In the genomic region with DNA sequence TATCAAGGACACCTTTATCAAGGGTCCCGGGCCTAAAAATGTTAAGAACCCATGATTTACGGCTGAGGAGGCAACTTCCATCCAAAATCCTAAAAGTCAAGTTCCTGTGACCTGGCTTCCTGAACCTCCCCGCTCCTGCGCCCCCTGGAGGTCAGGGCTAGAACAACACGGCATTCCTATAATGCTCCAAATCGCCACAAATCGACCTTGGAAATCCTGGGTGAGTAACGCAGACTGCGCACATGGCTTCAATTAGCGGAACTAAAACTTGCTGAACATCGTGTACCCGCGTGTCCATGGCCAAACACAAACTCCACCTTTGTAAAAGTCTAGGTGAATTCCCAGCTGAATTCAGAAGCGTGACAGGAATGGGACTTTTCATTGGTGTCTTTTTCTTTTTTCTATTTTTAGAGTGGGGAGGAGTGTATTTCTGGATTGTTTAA, we compare ENCODE assay signal across 1 cellular context.
TF ChIP-seq lines count a peak whose summit lies in the region.

No MANE protein-coding gene starts in this region.

TF ChIP-seq in K562, 482 proteins besides CTCF, POLR2A, EP300 and RAD21 (continued from another document and continues in another):
- TF ChIP-seq ID3 (CRISPR knock-in tag; IDR thresholded peaks at IDR 0.05) = no peak
- TF ChIP-seq ID3 (tag; IDR thresholded peaks at IDR 0.05) = no peak
- TF ChIP-seq JUND (IDR thresholded peaks at IDR 0.05; ENCODE audit: borderline replicate concordance, low read depth, low read length) = peak; percentile 43; the same call in 1 of the 2 replicates
- TF ChIP-seq JUND (tag; IDR thresholded peaks at IDR 0.05; ENCODE audit: borderline replicate concordance, low read depth, low read length) = peak; percentile 55; the same call in 1 of the 3 replicates
- no peak for TF ChIP-seq MCM7 (IDR thresholded peaks at IDR 0.05)
- no peak for TF ChIP-seq ZFPM2 (CRISPR knock-in tag; IDR thresholded peaks at IDR 0.05)
- TF ChIP-seq PKNOX1 (IDR thresholded peaks at IDR 0.05) = peak; percentile 47; the same call in 1 of the 2 replicates
- TF ChIP-seq NRF1 (conservative IDR thresholded peaks at IDR 0.05 in 1 of 2, IDR thresholded peaks at IDR 0.05 in 1 of 2) = peak; percentile 43 to 57; a peak in 3 of 4 replicates
- TF ChIP-seq SRSF9 (IDR thresholded peaks at IDR 0.05; ENCODE audit: borderline replicate concordance, low read depth, low read length) = no peak
- no peak for TF ChIP-seq ZNF778 (CRISPR knock-in tag; IDR thresholded peaks at IDR 0.05)
- TF ChIP-seq TARDBP (IDR thresholded peaks at IDR 0.05) = no peak
- TF ChIP-seq PTRF (tag; IDR thresholded peaks at IDR 0.05) = no peak
- TF ChIP-seq ZNF507 (tag; conservative IDR thresholded peaks at IDR 0.05) = no peak
- TF ChIP-seq, protein P1, sequence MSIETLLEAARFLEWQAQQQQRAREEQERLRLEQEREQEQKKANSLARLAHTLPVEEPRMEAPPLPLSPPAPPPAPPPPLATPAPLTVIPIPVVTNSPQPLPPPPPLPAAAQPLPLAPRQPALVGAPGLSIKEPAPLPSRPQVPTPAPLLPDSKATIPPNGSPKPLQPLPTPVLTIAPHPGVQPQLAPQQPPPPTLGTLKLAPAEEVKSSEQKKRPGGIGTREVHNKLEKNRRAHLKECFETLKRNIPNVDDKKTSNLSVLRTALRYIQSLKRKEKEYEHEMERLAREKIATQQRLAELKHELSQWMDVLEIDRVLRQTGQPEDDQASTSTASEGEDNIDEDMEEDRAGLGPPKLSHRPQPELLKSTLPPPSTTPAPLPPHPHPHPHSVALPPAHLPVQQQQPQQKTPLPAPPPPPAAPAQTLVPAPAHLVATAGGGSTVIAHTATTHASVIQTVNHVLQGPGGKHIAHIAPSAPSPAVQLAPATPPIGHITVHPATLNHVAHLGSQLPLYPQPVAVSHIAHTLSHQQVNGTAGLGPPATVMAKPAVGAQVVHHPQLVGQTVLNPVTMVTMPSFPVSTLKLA (conservative IDR thresholded peaks at IDR 0.05) = peak; percentile 53 to 66
- no peak for TF ChIP-seq NCOA2 (IDR thresholded peaks at IDR 0.05; ENCODE audit: partially characterized antibody in 2 of 2)
- TF ChIP-seq EP400 (IDR thresholded peaks at IDR 0.05) = peak; percentile 72
- TF ChIP-seq ARNT (IDR thresholded peaks at IDR 0.05) = 0 out of 4 replicates have a peak, but pooled peaks of 1 of the 2 experiments have one; percentile 46
- TF ChIP-seq, protein P2, sequence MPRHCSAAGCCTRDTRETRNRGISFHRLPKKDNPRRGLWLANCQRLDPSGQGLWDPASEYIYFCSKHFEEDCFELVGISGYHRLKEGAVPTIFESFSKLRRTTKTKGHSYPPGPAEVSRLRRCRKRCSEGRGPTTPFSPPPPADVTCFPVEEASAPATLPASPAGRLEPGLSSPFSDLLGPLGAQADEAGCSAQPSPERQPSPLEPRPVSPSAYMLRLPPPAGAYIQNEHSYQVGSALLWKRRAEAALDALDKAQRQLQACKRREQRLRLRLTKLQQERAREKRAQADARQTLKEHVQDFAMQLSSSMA (CRISPR knock-in tag; IDR thresholded peaks at IDR 0.05) = no peak
- peak; percentile 42; the same call in 1 of the 2 replicates for TF ChIP-seq MTA3 (IDR thresholded peaks at IDR 0.05; ENCODE audit: borderline replicate concordance)
- TF ChIP-seq, protein P3, sequence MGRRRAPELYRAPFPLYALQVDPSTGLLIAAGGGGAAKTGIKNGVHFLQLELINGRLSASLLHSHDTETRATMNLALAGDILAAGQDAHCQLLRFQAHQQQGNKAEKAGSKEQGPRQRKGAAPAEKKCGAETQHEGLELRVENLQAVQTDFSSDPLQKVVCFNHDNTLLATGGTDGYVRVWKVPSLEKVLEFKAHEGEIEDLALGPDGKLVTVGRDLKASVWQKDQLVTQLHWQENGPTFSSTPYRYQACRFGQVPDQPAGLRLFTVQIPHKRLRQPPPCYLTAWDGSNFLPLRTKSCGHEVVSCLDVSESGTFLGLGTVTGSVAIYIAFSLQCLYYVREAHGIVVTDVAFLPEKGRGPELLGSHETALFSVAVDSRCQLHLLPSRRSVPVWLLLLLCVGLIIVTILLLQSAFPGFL (CRISPR knock-in tag; IDR thresholded peaks at IDR 0.05) = no peak
- TF ChIP-seq ZNF384 (IDR thresholded peaks at IDR 0.05; ENCODE audit: low read depth, low read length) = peak; percentile 32; the same call in 1 of the 2 replicates
- TF ChIP-seq DACH1 (IDR thresholded peaks at IDR 0.05; ENCODE audit: partially characterized antibody) = no peak
- TF ChIP-seq MTA2 (IDR thresholded peaks at IDR 0.05; ENCODE audit: low read depth) = 0 out of 2 replicates have a peak, but pooled peaks have one; percentile 15
- TF ChIP-seq MEF2D (tag; conservative IDR thresholded peaks at IDR 0.05; ENCODE audit: low read depth) = peak; percentile 60; the same call in 1 of the 2 replicates
- 0 out of 2 replicates have a peak, but pooled peaks have one; percentile 14 for TF ChIP-seq MAFG (tag; conservative IDR thresholded peaks at IDR 0.05)
- TF ChIP-seq L3MBTL2 (IDR thresholded peaks at IDR 0.05) = peak; percentile 91
- TF ChIP-seq, protein P4, sequence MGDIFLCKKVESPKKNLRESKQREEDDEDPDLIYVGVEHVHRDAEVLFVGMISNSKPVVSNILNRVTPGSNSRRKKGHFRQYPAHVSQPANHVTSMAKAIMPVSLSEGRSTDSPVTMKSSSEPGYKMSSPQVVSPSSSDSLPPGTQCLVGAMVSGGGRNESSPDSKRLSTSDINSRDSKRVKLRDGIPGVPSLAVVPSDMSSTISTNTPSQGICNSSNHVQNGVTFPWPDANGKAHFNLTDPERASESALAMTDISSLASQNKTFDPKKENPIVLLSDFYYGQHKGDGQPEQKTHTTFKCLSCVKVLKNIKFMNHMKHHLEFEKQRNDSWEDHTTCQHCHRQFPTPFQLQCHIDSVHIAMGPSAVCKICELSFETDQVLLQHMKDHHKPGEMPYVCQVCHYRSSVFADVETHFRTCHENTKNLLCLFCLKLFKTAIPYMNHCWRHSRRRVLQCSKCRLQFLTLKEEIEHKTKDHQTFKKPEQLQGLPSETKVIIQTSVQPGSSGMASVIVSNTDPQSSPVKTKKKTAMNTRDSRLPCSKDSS (IDR thresholded peaks at IDR 0.05; ENCODE audit: low read depth, partially characterized antibody) = no peak
- TF ChIP-seq, protein P5, sequence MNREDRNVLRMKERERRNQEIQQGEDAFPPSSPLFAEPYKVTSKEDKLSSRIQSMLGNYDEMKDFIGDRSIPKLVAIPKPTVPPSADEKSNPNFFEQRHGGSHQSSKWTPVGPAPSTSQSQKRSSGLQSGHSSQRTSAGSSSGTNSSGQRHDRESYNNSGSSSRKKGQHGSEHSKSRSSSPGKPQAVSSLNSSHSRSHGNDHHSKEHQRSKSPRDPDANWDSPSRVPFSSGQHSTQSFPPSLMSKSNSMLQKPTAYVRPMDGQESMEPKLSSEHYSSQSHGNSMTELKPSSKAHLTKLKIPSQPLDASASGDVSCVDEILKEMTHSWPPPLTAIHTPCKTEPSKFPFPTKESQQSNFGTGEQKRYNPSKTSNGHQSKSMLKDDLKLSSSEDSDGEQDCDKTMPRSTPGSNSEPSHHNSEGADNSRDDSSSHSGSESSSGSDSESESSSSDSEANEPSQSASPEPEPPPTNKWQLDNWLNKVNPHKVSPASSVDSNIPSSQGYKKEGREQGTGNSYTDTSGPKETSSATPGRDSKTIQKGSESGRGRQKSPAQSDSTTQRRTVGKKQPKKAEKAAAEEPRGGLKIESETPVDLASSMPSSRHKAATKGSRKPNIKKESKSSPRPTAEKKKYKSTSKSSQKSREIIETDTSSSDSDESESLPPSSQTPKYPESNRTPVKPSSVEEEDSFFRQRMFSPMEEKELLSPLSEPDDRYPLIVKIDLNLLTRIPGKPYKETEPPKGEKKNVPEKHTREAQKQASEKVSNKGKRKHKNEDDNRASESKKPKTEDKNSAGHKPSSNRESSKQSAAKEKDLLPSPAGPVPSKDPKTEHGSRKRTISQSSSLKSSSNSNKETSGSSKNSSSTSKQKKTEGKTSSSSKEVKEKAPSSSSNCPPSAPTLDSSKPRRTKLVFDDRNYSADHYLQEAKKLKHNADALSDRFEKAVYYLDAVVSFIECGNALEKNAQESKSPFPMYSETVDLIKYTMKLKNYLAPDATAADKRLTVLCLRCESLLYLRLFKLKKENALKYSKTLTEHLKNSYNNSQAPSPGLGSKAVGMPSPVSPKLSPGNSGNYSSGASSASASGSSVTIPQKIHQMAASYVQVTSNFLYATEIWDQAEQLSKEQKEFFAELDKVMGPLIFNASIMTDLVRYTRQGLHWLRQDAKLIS (CRISPR knock-in tag; IDR thresholded peaks at IDR 0.05) = no peak
- no peak for TF ChIP-seq THRB (CRISPR knock-in tag; conservative IDR thresholded peaks at IDR 0.05)
- no peak for TF ChIP-seq BDP1 (IDR thresholded peaks at IDR 0.05; ENCODE audit: insufficient read depth, insufficient read length)
- TF ChIP-seq CTBP1 (IDR thresholded peaks at IDR 0.05; ENCODE audit: borderline replicate concordance) = no peak; the same call in 1 of the 2 replicates
- TF ChIP-seq CTCFL (IDR thresholded peaks at IDR 0.05; ENCODE audit: borderline replicate concordance, insufficient read depth, low read depth, low read length, poor library complexity, severe bottlenecking) = peak; percentile 39
- no peak; the same call in 1 of the 2 replicates for TF ChIP-seq MYNN (IDR thresholded peaks at IDR 0.05)
- TF ChIP-seq MYNN (CRISPR knock-in tag; IDR thresholded peaks at IDR 0.05) = no peak
- TF ChIP-seq ZNF217 (CRISPR knock-in tag; IDR thresholded peaks at IDR 0.05) = no peak
- no peak for TF ChIP-seq BACH1 (tag; IDR thresholded peaks at IDR 0.05)
- no peak for TF ChIP-seq HSF4 (CRISPR knock-in tag; IDR thresholded peaks at IDR 0.05; ENCODE audit: borderline replicate concordance)
- TF ChIP-seq ETV6 (IDR thresholded peaks at IDR 0.05; ENCODE audit: borderline replicate concordance in 1 of 2, low read depth in 2 of 2, low read length in 1 of 2) = no peak
- TF ChIP-seq ETV6 (CRISPR knock-in tag; IDR thresholded peaks at IDR 0.05; ENCODE audit: borderline replicate concordance) = no peak
- TF ChIP-seq, protein P6, sequence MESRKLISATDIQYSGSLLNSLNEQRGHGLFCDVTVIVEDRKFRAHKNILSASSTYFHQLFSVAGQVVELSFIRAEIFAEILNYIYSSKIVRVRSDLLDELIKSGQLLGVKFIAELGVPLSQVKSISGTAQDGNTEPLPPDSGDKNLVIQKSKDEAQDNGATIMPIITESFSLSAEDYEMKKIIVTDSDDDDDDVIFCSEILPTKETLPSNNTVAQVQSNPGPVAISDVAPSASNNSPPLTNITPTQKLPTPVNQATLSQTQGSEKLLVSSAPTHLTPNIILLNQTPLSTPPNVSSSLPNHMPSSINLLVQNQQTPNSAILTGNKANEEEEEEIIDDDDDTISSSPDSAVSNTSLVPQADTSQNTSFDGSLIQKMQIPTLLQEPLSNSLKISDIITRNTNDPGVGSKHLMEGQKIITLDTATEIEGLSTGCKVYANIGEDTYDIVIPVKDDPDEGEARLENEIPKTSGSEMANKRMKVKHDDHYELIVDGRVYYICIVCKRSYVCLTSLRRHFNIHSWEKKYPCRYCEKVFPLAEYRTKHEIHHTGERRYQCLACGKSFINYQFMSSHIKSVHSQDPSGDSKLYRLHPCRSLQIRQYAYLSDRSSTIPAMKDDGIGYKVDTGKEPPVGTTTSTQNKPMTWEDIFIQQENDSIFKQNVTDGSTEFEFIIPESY (CRISPR knock-in tag; IDR thresholded peaks at IDR 0.05) = 0 out of 2 replicates have a peak, but pooled peaks have one; percentile 6
